28 cellular contexts compared by ENCODE assay signal in genomic region chr1:66400660-66401059, GRCh38.
A peak's percentile ranks its signal among the peaks of the same experiment; 100 is the strongest.
DNase-seq lines count a peak whose midpoint lies in the region; ATAC-seq and TF ChIP-seq lines count a peak whose summit lies in the region.
"Had no signal": no experiment of that assay in that cellular context is flagged by ENCODE, and none has a peak within 500 bp of the region (broad histone marks: within the 10 kb centered on the region; RNA-seq: fewer than 3 reads in every experiment).

No MANE protein-coding gene starts in this region.

- H3K9me3 Mint-ChIP-seq in activated T-cell treated with anti-CD3 and anti-CD28 coated beads, Interleukin-2, amount 50 U/mL, for 24 hours: no peaks in the 10 kb centered on the region
- peaks cover 1% of the 10 kb centered on the region for H3K9me3 Mint-ChIP-seq in memory B cell
- H3K9me3 Mint-ChIP-seq in WTC11: no peaks in the 10 kb centered on the region
- H3K9me3 Mint-ChIP-seq: central memory CD8-positive, alpha-beta T cell; mesothelial cell of epicardium; T-cell had no signal

- H2AFZ ChIP-seq in SU-DHL-6 (ENCODE audit: low read depth, low read length, severe bottlenecking): no peak overlapping the region

- H3K36me3 Mint-ChIP-seq in activated T-cell treated with anti-CD3 and anti-CD28 coated beads, Interleukin-2, amount 50 U/mL, for 24 hours (ENCODE audit: low read depth): no peaks in the 10 kb centered on the region
- H3K36me3 Mint-ChIP-seq in memory B cell (no peaks in the 10 kb centered on the region), WTC11 (no peaks in the 10 kb centered on the region)
- H3K36me3 Mint-ChIP-seq: mesothelial cell of epicardium; naive thymus-derived CD8-positive, alpha-beta T cell; T-cell had no signal

- peaks cover 6% of the 10 kb centered on the region; the same call in 1 of the 2 replicates for H3F3A ChIP-seq in SU-DHL-6 (ENCODE audit: insufficient read depth)

- H3K4me3 ChIP-seq in GM12865 (ENCODE audit: low read depth, low read length): peak overlapping the region; percentile 8; the same call in 1 of the 2 replicates
- H3K4me3 ChIP-seq in SU-DHL-6 (ENCODE audit: insufficient read depth, low read length, poor library complexity, severe bottlenecking): no peak overlapping the region
- H3K4me3 ChIP-seq: left ventricle myocardium inferior, ovary, Peyer's patch, SJCRH30, smooth muscle cell, thyroid gland had no signal

- H3K4me3 Mint-ChIP-seq in activated T-cell treated with anti-CD3 and anti-CD28 coated beads, Interleukin-2, amount 50 U/mL, for 24 hours: no peak overlapping the region
- H3K4me3 Mint-ChIP-seq in memory B cell (no peak overlapping the region), WTC11 (no peak overlapping the region)
- H3K4me3 Mint-ChIP-seq: central memory CD8-positive, alpha-beta T cell; mesothelial cell of epicardium; naive thymus-derived CD8-positive, alpha-beta T cell; T-cell had no signal

- ATAC-seq in memory B cell (ENCODE audit: low read depth) (no peak), WTC11 (no peak)
- ATAC-seq: naive thymus-derived CD8-positive, alpha-beta T cell; T-cell had no signal

- H3K9me2 ChIP-seq in SU-DHL-6 (replicated peaks; ENCODE audit: insufficient read depth, low read length): no peaks in the 10 kb centered on the region

- TF ChIP-seq CTCF in GM12865 (IDR thresholded peaks at IDR 0.05; ENCODE audit: insufficient read depth, low read depth, low read length, missing control alignments): no peak
- no peak for TF ChIP-seq CTCF in SU-DHL-6 (IDR thresholded peaks at IDR 0.05; ENCODE audit: insufficient read depth, low read length, poor library complexity, severe bottlenecking)
- TF ChIP-seq CTCF in WTC11 (IDR thresholded peaks at IDR 0.05): no peak

- no peaks in the 10 kb centered on the region for H3K27me3 Mint-ChIP-seq in activated T-cell treated with anti-CD3 and anti-CD28 coated beads, Interleukin-2, amount 50 U/mL, for 24 hours
- H3K27me3 Mint-ChIP-seq in memory B cell (no peaks in the 10 kb centered on the region), WTC11 (ENCODE audit: low read depth) (no peaks in the 10 kb centered on the region)
- H3K27me3 Mint-ChIP-seq: central memory CD8-positive, alpha-beta T cell; T-cell had no signal

- 0 out of 2 replicates have a peak overlapping the region, but pooled peaks have one; percentile 28 for H3K9ac ChIP-seq in SU-DHL-6 (ENCODE audit: low read length)

- H3K4me2 ChIP-seq in SU-DHL-6 (ENCODE audit: low read depth, low read length, poor library complexity, severe bottlenecking): peak overlapping the region; percentile 40

- CTCF ChIA-PET in WTC11 (lab: Charles Lee): no interaction called here

- H3K4me1 Mint-ChIP-seq in activated T-cell treated with anti-CD3 and anti-CD28 coated beads, Interleukin-2, amount 50 U/mL, for 24 hours (ENCODE audit: low read depth): peaks cover 47% of the 10 kb centered on the region
- peaks cover 58% of the 10 kb centered on the region for H3K4me1 Mint-ChIP-seq in memory B cell
- H3K4me1 Mint-ChIP-seq in WTC11: peaks cover 3% of the 10 kb centered on the region; the same call in 1 of the 2 replicates

- H3K27ac ChIP-seq in SU-DHL-6 (ENCODE audit: low read depth, low read length): peak overlapping the region; percentile 75
- H3K27ac ChIP-seq: left ventricle myocardium inferior, ovary, SJCRH30, thyroid gland had no signal

- POLR2A ChIA-PET in WTC11 (lab: Charles Lee): no interaction called here

- H3K36me3 ChIP-seq in SU-DHL-6 (ENCODE audit: low read length): no peaks in the 10 kb centered on the region
- H3K36me3 ChIP-seq: left ventricle myocardium inferior, ovary, Peyer's patch, SJCRH30, thyroid gland had no signal

- H3K79me2 ChIP-seq in SU-DHL-6 (ENCODE audit: insufficient read depth, low read length): no peaks in the 10 kb centered on the region

- H3K9me3 ChIP-seq in SU-DHL-6 (ENCODE audit: insufficient read depth, low read length): no peaks in the 10 kb centered on the region
- H3K9me3 ChIP-seq: left ventricle myocardium inferior, ovary, Peyer's patch, SJCRH30, thyroid gland had no signal

- no peaks in the 10 kb centered on the region for H4K20me1 ChIP-seq in SU-DHL-6 (ENCODE audit: low read depth, low read length)

- no peaks in the 10 kb centered on the region for H3K27me3 ChIP-seq in SU-DHL-6 (ENCODE audit: low read length)
- H3K27me3 ChIP-seq: ovary, Peyer's patch, SJCRH30, thyroid gland had no signal

- no peak for DNase-seq in activated T-cell treated with anti-CD3 and anti-CD28 coated beads, Interleukin-2, amount 50 U/mL, for 24 hours
- DNase-seq in activated T-cell treated with anti-CD3 and anti-CD28 coated beads, Interleukin-2, amount 50 U/mL, for 1 hour: no peak
- DNase-seq in GM12865 (ENCODE audit: low read depth): peak; percentile 58
- no peak for DNase-seq in memory B cell (ENCODE audit: low spot score in 2 of 2)
- no peak for DNase-seq in AML-193 (lab: John Stamatoyannopoulos, UW)
- no peak for DNase-seq in WTC11 (ENCODE audit: low spot score)
- DNase-seq in NCI-H2227 (lab: John Stamatoyannopoulos, UW; ENCODE audit: unreplicated experiment): no peak
- DNase-seq: activated CD4-positive, alpha-beta T cell treated with anti-CD3 and anti-CD28 coated beads, Interleukin-2, amount 50 U/mL, for 1 hour; activated naive CD8-positive, alpha-beta T cell treated with anti-CD3 and anti-CD28 coated beads, Interleukin-2, amount 10 ng/mL, durations not matched to agents 7 days and 5 days; C1 segment of cervical spinal cord; dermis blood vessel endothelial cell; left ventricle myocardium inferior; naive thymus-derived CD8-positive, alpha-beta T cell; NCI-H1105; NCI-H1930; NCI-H446 treated with DMSO at 0.1 percent for 48 hours; ovary; Peyer's patch; retina; SJCRH30; stimulated activated CD4-positive, alpha-beta T cell treated with anti-CD3 and anti-CD28 coated beads, Interleukin-2, amount 100 ng/mL, for 24 hours; stimulated activated naive CD4-positive, alpha-beta T cell treated with Interleukin-2 at 50 U/mL for 16 hours; T-cell; thyroid gland had no signal

- H3K27ac Mint-ChIP-seq in activated T-cell treated with anti-CD3 and anti-CD28 coated beads, Interleukin-2, amount 50 U/mL, for 24 hours: peak overlapping the region; percentile 66
- H3K27ac Mint-ChIP-seq in memory B cell (peak overlapping the region; percentile 76), WTC11 (no peak overlapping the region)
- H3K27ac Mint-ChIP-seq: mesothelial cell of epicardium, T-cell had no signal

TF ChIP-seq in WTC11, 78 proteins besides CTCF, POLR2A, EP300 and RAD21:
- TF ChIP-seq ZNF219 (CRISPR knock-in tag; IDR thresholded peaks at IDR 0.05; ENCODE audit: borderline replicate concordance) (no peak), MXD4 (CRISPR knock-in tag; IDR thresholded peaks at IDR 0.05; ENCODE audit: borderline replicate concordance) (no peak), FOXK1 (CRISPR knock-in tag; IDR thresholded peaks at IDR 0.05) (no peak)
